9 cellular contexts compared by ENCODE assay signal in genomic region chr6:87705070-87705691, GRCh38. TPM values are rescaled to one million over a fixed set of nuclear protein-coding genes. Genes with fewer than 3 reads are reported as not detected.
DNase-seq lines count a peak whose midpoint lies in the region; ATAC-seq and TF ChIP-seq lines count a peak whose summit lies in the region.
"Had no signal": no experiment of that assay in that cellular context is flagged by ENCODE, and none has a peak within 500 bp of the region (broad histone marks: within the 10 kb centered on the region; RNA-seq: fewer than 3 reads in every experiment).

No MANE protein-coding gene starts in this region.

- peak; percentile 53 for ATAC-seq in activated CD8-positive, alpha-beta memory T cell treated with anti-CD3 and anti-CD28 coated beads, Interleukin-2, amount 10 ng/mL, durations not matched to agents 7 days and 5 days
- ATAC-seq in HG02840 (IDR thresholded peaks at IDR 0.05; ENCODE audit: low FRiP score, unreplicated experiment) = peak; percentile 50

- peaks cover 29% of the 10 kb centered on the region for H3K4me1 ChIP-seq in SJSA1 (replicated peaks)
- H3K4me1 ChIP-seq in suprapubic skin = peaks cover 9% of the 10 kb centered on the region

- no peaks in the 10 kb centered on the region for H3K9me3 Mint-ChIP-seq in activated CD8-positive, alpha-beta memory T cell treated with anti-CD3 and anti-CD28 coated beads, Interleukin-2, amount 10 ng/mL, durations not matched to agents 7 days and 5 days (ENCODE audit: low read depth)

- H3K27ac ChIP-seq in SJSA1 (peak overlapping the region; percentile 60), suprapubic skin (no peak overlapping the region)
- H3K27ac ChIP-seq: C4-2B had no signal

- H3K36me3 Mint-ChIP-seq in activated CD8-positive, alpha-beta memory T cell treated with anti-CD3 and anti-CD28 coated beads, Interleukin-2, amount 10 ng/mL, durations not matched to agents 7 days and 5 days = peaks cover 10% of the 10 kb centered on the region

- WGBS in suprapubic skin = 88% methylated on average over 4 of the region's 4 CpGs

- no peaks in the 10 kb centered on the region for H3K27me3 Mint-ChIP-seq in activated CD8-positive, alpha-beta memory T cell treated with anti-CD3 and anti-CD28 coated beads, Interleukin-2, amount 10 ng/mL, durations not matched to agents 7 days and 5 days

- TF ChIP-seq EP300 in suprapubic skin (IDR thresholded peaks at IDR 0.05) = no peak

- H3K27me3 ChIP-seq in SJSA1 (replicated peaks) = no peaks in the 10 kb centered on the region
- H3K27me3 ChIP-seq in suprapubic skin = no peaks in the 10 kb centered on the region

- peaks cover 44% of the 10 kb centered on the region for H3K4me1 Mint-ChIP-seq in activated CD8-positive, alpha-beta memory T cell treated with anti-CD3 and anti-CD28 coated beads, Interleukin-2, amount 10 ng/mL, durations not matched to agents 7 days and 5 days

- H3K4me3 ChIP-seq in SJSA1 = no peak overlapping the region
- no peak overlapping the region for H3K4me3 ChIP-seq in suprapubic skin

- H3K27ac Mint-ChIP-seq in activated CD8-positive, alpha-beta memory T cell treated with anti-CD3 and anti-CD28 coated beads, Interleukin-2, amount 10 ng/mL, durations not matched to agents 7 days and 5 days = peak overlapping the region; percentile 97

- TF ChIP-seq POLR2A in suprapubic skin (IDR thresholded peaks at IDR 0.05) = no peak

- H3K9me3 ChIP-seq in SJSA1 (replicated peaks) = no peaks in the 10 kb centered on the region
- no peaks in the 10 kb centered on the region for H3K9me3 ChIP-seq in suprapubic skin

- CTCF ChIA-PET in activated CD8-positive, alpha-beta memory T cell treated with anti-CD3 and anti-CD28 coated beads, Interleukin-2, amount 10 ng/mL, durations not matched to agents 7 days and 5 days (lab: Charles Lee) = interaction anchor here (1.2 to 3.0 kb wide), 5 partner anchors 9 to 127 kb away, joined by 3 to 27 read pairs (median 8); no protein-coding TSS in a partner anchor

- peak overlapping the region; percentile 33 for H3K4me3 Mint-ChIP-seq in activated CD8-positive, alpha-beta memory T cell treated with anti-CD3 and anti-CD28 coated beads, Interleukin-2, amount 10 ng/mL, durations not matched to agents 7 days and 5 days

- peaks cover 14% of the 10 kb centered on the region for H3K36me3 ChIP-seq in SJSA1
- no peaks in the 10 kb centered on the region for H3K36me3 ChIP-seq in suprapubic skin

- peak; percentile 90 for DNase-seq in activated CD8-positive, alpha-beta memory T cell treated with anti-CD3 and anti-CD28 coated beads, Interleukin-2, amount 10 ng/mL, durations not matched to agents 7 days and 5 days
- DNase-seq in activated CD8-positive, alpha-beta memory T cell treated with anti-CD3 and anti-CD28 coated beads, Interleukin-2, amount 50 U/mL, for 4 hours = no peak
- DNase-seq in SJSA1 (ENCODE audit: low read depth in 1 of 2, low spot score in 2 of 2) = peak; percentile 82 to 83
- peak; percentile 46 for DNase-seq in stimulated activated CD4-positive, alpha-beta T cell treated with anti-CD3 and anti-CD28 coated beads, Interleukin-4, amount 100 ng/mL, for 24 hours
- no peak for DNase-seq in NCI-H345 treated with DMSO at 0.1 percent for 48 hours (lab: John Stamatoyannopoulos, UW; ENCODE audit: unreplicated experiment)
- DNase-seq in suprapubic skin (ENCODE audit: low spot score in 2 of 2) = no peak
- DNase-seq in superior temporal gyrus (ENCODE audit: extremely low spot score) = no peak

- no peak for TF ChIP-seq CTCF in suprapubic skin (IDR thresholded peaks at IDR 0.05)

RNA-seq across cellular contexts. Expression of gene AKIRIN2, which starts 3.1 kb away (rescaled TPM):
- total RNA-seq in activated CD8-positive, alpha-beta memory T cell treated with anti-CD3 and anti-CD28 coated beads, Interleukin-2, amount 10 ng/mL, durations not matched to agents 7 days and 5 days = 10 to 100 TPM; 57.3 to 64.4 TPM
- total RNA-seq in SJSA1 (2014; rRNA removed; shearing (Covaris generic)) = 16.1 and 28.3 TPM in 2 replicates
- total RNA-seq in suprapubic skin = 10 to 100 TPM; 15.3 to 35.4 (median 29.2) TPM

Comparison
In these comparisons a context has a peak if more than half of its experiments do, and no peak if none do; other contexts are left out.
1. DNase-seq: peak in activated CD8-positive, alpha-beta memory T cell treated with anti-CD3 and anti-CD28 coated beads, Interleukin-2, amount 10 ng/mL, durations not matched to agents 7 days and 5 days (single experiment), SJSA1 (2 of 2) and stimulated activated CD4-positive, alpha-beta T cell treated with anti-CD3 and anti-CD28 coated beads, Interleukin-4, amount 100 ng/mL, for 24 hours (single experiment); none in activated CD8-positive, alpha-beta memory T cell treated with anti-CD3 and anti-CD28 coated beads, Interleukin-2, amount 50 U/mL, for 4 hours (single experiment), NCI-H345 treated with DMSO at 0.1 percent for 48 hours (single experiment), suprapubic skin (0 of 2) and superior temporal gyrus (single experiment).